Comparison of ENCODE assay signal across 8 cellular contexts in genomic region chr6:89352329-89353117, GRCh38. TPM values are rescaled to one million over a fixed set of nuclear protein-coding genes. Genes with fewer than 3 reads are reported as not detected.
DNase-seq lines count a peak whose midpoint lies in the region; ATAC-seq lines count a peak whose summit lies in the region.

UBE2J1 (minus strand) TSS chr6:89352722; CDS start chr6:89352569, 153 bp downstream.

- H3K36me3 ChIP-seq in SK-N-MC (ENCODE audit: insufficient read depth, low read length), result no peaks in the 10 kb centered on the region

- H3K4me3 ChIP-seq in SK-N-MC, result peak within 1 kb of the TSS; percentile 97

- H3K9ac ChIP-seq in SK-N-MC (ENCODE audit: insufficient read length), result peak within 1 kb of the TSS; percentile 95

- peak within 1 kb of the TSS; percentile 29 for H3K27ac ChIP-seq in SK-N-MC

- DNase-seq in DMS 273 (lab: John Stamatoyannopoulos, UW; ENCODE audit: unreplicated experiment) (peak; percentile 87), HuH-7 (ENCODE audit: low spot score) (peak; percentile 89), SK-N-MC (ENCODE audit: low read depth, low spot score) (no peak), germinal center (ENCODE audit: low spot score) (peak; percentile 81), occipital lobe (lab: John Stamatoyannopoulos, UW) (peak; percentile 85), superior temporal gyrus (ENCODE audit: extremely low spot score) (peak; percentile 78)
- DNase-seq in activated naive CD4-positive, alpha-beta T cell treated with anti-CD3 and anti-CD28 coated beads, Interleukin-2, amount 50 U/mL, for 16 hours, result peak; percentile 67

- H3K9me3 ChIP-seq in SK-N-MC (ENCODE audit: low read depth, low read length), result no peaks in the 10 kb centered on the region

- ATAC-seq in GM21381 (IDR thresholded peaks at IDR 0.05; ENCODE audit: unreplicated experiment), result peak; percentile 44

RNA-seq across cellular contexts. Expression of gene UBE2J1, which starts in this region (rescaled TPM):
- total RNA-seq in occipital lobe, result 62.5 TPM
